In the genomic region with DNA sequence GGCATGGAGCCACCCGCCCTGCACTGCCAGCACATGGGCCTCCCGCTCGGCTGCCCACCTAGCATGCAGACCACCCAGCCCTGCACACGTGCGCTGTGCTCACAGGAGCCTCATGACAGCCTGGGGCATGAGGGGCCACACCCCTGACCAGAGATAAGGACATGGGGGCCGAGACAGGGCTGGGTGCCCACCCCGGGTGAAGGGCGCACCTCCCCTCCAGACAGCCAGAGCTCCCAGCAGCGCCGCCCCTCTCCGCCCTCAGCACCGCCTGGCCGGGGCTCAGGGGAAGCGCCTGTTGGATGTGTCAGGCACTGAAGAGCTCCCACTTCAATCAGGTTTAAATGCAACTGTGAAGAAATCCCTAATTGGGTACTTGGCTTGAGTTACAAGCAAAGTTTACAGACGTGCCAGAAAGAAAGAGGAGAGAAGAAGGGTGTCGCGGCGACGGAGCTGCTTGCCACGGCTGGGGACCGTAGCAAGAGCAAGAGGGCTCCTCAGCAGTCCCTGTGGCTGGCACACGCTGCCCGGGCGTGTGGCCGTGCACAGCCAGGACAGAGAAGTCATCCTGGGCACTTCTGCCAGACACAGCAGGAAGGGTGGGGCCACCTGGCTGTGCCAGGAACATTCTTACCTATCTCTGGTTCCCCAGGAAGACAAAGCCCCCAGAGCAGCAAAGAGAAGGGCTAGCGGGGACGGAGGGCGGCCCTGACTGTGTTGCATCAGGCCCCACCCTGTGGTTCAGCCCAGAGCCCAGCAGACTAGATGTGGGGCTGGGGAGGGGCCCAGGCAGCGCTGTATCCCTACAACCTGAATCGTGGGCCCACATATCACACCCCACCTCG, we compare ENCODE assay signal across 22 cellular contexts.
DNase-seq lines count a peak whose midpoint lies in the region; ATAC-seq, FAIRE-seq and TF ChIP-seq lines count a peak whose summit lies in the region.
"Had no signal": no experiment of that assay in that cellular context is flagged by ENCODE, and none has a peak within 500 bp of the region (broad histone marks: within the 10 kb centered on the region; RNA-seq: fewer than 3 reads in every experiment).

No MANE protein-coding gene starts in this region.

- dilution Hi-C loops in keratinocyte (cut with MboI; ENCODE audit: extremely low pct_ligation_motif_present, low sequenced_read_pairs), result no loop called here

- H3K79me1 ChIP-seq in trophoblast cell (ENCODE audit: low read length), result no peaks in the 10 kb centered on the region

- no peak overlapping the region for H3K14ac ChIP-seq in trophoblast cell (ENCODE audit: low read length)

- H3K27me3 ChIP-seq in BLaER1 treated with 17β-estradiol and CSF1 and Interleukin-3, amounts not matched to agents 10 nM and 100 nM, result peaks cover 0 to 16% (median 0%) of the 10 kb centered on the region in 11 experiments; a peak in 4 of 22 replicates
- H3K27me3 ChIP-seq in GM23248 (replicated peaks; ENCODE audit: insufficient read depth), result no peaks in the 10 kb centered on the region
- no peaks in the 10 kb centered on the region for H3K27me3 ChIP-seq in keratinocyte (ENCODE audit: control insufficient read depth, extremely low read depth, insufficient read depth, low read length)
- H3K27me3 ChIP-seq in dorsolateral prefrontal cortex, result no peaks in the 10 kb centered on the region
- no peaks in the 10 kb centered on the region for H3K27me3 ChIP-seq in trophoblast cell (ENCODE audit: insufficient read depth, low read length)
- H3K27me3 ChIP-seq: BE2C, body of pancreas, esophagus muscularis mucosa, pancreas, SJSA1 had no signal

- H3K9me1 ChIP-seq in keratinocyte (ENCODE audit: control insufficient read depth, extremely low read depth, insufficient read depth, low read length), result no peaks in the 10 kb centered on the region

- peaks cover 23% of the 10 kb centered on the region for H3K4me1 Mint-ChIP-seq in mesothelial cell of epicardium

- no peaks in the 10 kb centered on the region for H3K27me3 Mint-ChIP-seq in mesothelial cell of epicardium (ENCODE audit: low read depth)

- no peaks in the 10 kb centered on the region for H3K9me3 ChIP-seq in BLaER1 treated with 17β-estradiol and CSF1 and Interleukin-3, amounts not matched to agents 10 nM and 100 nM (replicated peaks in 1 of 11)
- H3K9me3 ChIP-seq in GM23248 (ENCODE audit: low read depth), result no peaks in the 10 kb centered on the region
- H3K9me3 ChIP-seq in keratinocyte (ENCODE audit: control insufficient read depth, low read depth, low read length), result no peaks in the 10 kb centered on the region
- H3K9me3 ChIP-seq in trophoblast cell (ENCODE audit: insufficient read depth, low read depth, low read length), result peaks cover 4% of the 10 kb centered on the region
- H3K9me3 ChIP-seq: BE2C, body of pancreas, esophagus muscularis mucosa, pancreas, SJSA1 had no signal

- H4K8ac ChIP-seq in trophoblast cell (ENCODE audit: low read depth, low read length), result no peak overlapping the region

- no peaks in the 10 kb centered on the region for H3K9me3 Mint-ChIP-seq in mesothelial cell of epicardium
- H3K9me3 Mint-ChIP-seq: activated naive CD4-positive, alpha-beta T cell treated with anti-CD3 and anti-CD28 coated beads for 36 hours had no signal

- FAIRE-seq in keratinocyte (lab: Jason Lieb, UNC), result peak; percentile 9
- FAIRE-seq: pancreas had no signal

- no peak overlapping the region for H2AK5ac ChIP-seq in trophoblast cell (ENCODE audit: low read length)

- no peak overlapping the region; a peak in 1 of 22 replicates for H3K9ac ChIP-seq in BLaER1 treated with 17β-estradiol and CSF1 and Interleukin-3, amounts not matched to agents 10 nM and 100 nM
- H3K9ac ChIP-seq in GM23248 (no peak overlapping the region), keratinocyte (ENCODE audit: control insufficient read depth, extremely low read depth, insufficient read depth, low read length) (no peak overlapping the region), trophoblast cell (ENCODE audit: low read length) (no peak overlapping the region)

- TF ChIP-seq CTCF in keratinocyte (optimal IDR thresholded peaks at IDR 0.05 in 1 of 3, IDR thresholded peaks at IDR 0.05 in 1 of 3, conservative IDR thresholded peaks at IDR 0.05 in 1 of 3; ENCODE audit: extremely low read depth in 1 of 3, insufficient read depth in 2 of 3, low read length in 3 of 3) (no peak), dorsolateral prefrontal cortex (IDR thresholded peaks at IDR 0.05 in 54 of 56, conservative IDR thresholded peaks at IDR 0.05 in 2 of 56; ENCODE audit: low read depth in 1 of 56, partially characterized antibody in 56 of 56) (no peak), mesothelial cell of epicardium (IDR thresholded peaks at IDR 0.05; ENCODE audit: unreplicated experiment) (no peak)

- H4K20me1 ChIP-seq in BLaER1 treated with 17β-estradiol and CSF1 and Interleukin-3, amounts not matched to agents 10 nM and 100 nM, result peaks cover 82 to 100% (median 96%) of the 10 kb centered on the region in 11 experiments
- H4K20me1 ChIP-seq in GM23248 (ENCODE audit: insufficient read depth), result no peaks in the 10 kb centered on the region
- no peaks in the 10 kb centered on the region for H4K20me1 ChIP-seq in keratinocyte (ENCODE audit: control insufficient read depth, extremely low read depth, insufficient read depth, low read length)

- H2BK12ac ChIP-seq in trophoblast cell (ENCODE audit: low read length), result no peak overlapping the region

- no peak for ATAC-seq in GM18858 (IDR thresholded peaks at IDR 0.05; ENCODE audit: unreplicated experiment)
- ATAC-seq: body of pancreas, left colon, pancreas had no signal

- no peak overlapping the region for H3K27ac ChIP-seq in BLaER1 treated with 17β-estradiol and CSF1 and Interleukin-3, amounts not matched to agents 10 nM and 100 nM
- no peak overlapping the region for H3K27ac ChIP-seq in GM23248
- no peak overlapping the region for H3K27ac ChIP-seq in keratinocyte (ENCODE audit: control insufficient read depth, insufficient read depth, low read length)
- no peak overlapping the region for H3K27ac ChIP-seq in dorsolateral prefrontal cortex
- H3K27ac ChIP-seq in trophoblast cell (ENCODE audit: low read depth, low read length), result no peak overlapping the region
- H3K27ac ChIP-seq: body of pancreas, esophagus muscularis mucosa, HL-60, pancreas, SJSA1 had no signal

- no peak overlapping the region for H3K23ac ChIP-seq in trophoblast cell (ENCODE audit: low read length)

- in situ Hi-C loops in GM23248 (cut with MboI), result no loop called here

- H3K4ac ChIP-seq in trophoblast cell (ENCODE audit: low read depth, low read length), result no peak overlapping the region

- peaks cover 74 to 95% (median 86%) of the 10 kb centered on the region in 10 experiments for H3K4me1 ChIP-seq in BLaER1 treated with 17β-estradiol and CSF1 and Interleukin-3, amounts not matched to agents 10 nM and 100 nM
- H3K4me1 ChIP-seq in GM23248 (ENCODE audit: insufficient read depth) (peaks cover 26% of the 10 kb centered on the region), keratinocyte (ENCODE audit: control insufficient read depth, extremely low read depth, insufficient read depth, low read length) (peaks cover 11% of the 10 kb centered on the region), trophoblast cell (ENCODE audit: control insufficient read depth in 1 of 2, insufficient read depth in 2 of 2, low read length in 2 of 2) (peaks cover 0 to 2% of the 10 kb centered on the region in 2 experiments)

- H3K4me3 ChIP-seq in BLaER1 treated with 17β-estradiol and CSF1 and Interleukin-3, amounts not matched to agents 10 nM and 100 nM, result no peak overlapping the region
- H3K4me3 ChIP-seq in GM23248 (no peak overlapping the region), keratinocyte (ENCODE audit: control insufficient read depth in 2 of 3, extremely low read depth in 1 of 3, insufficient read depth in 2 of 3, low read depth in 1 of 3, low read length in 3 of 3) (no peak overlapping the region), dorsolateral prefrontal cortex (no peak overlapping the region), trophoblast cell (ENCODE audit: low read depth, low read length) (no peak overlapping the region)
- H3K4me3 ChIP-seq: body of pancreas, esophagus muscularis mucosa, pancreas, SJSA1, skin epidermis had no signal

- intact Hi-C loops in dorsolateral prefrontal cortex (cut with DNase I), result loop anchor here in 1 of 2 donors (5.0 kb wide), 1 partner anchor 190 kb away; no protein-coding TSS in a partner anchor

- H3K27ac Mint-ChIP-seq in mesothelial cell of epicardium, result no peak overlapping the region
- H3K27ac Mint-ChIP-seq: activated naive CD4-positive, alpha-beta T cell treated with anti-CD3 and anti-CD28 coated beads for 36 hours had no signal

- no peak overlapping the region for H3K4me3 Mint-ChIP-seq in mesothelial cell of epicardium
- H3K4me3 Mint-ChIP-seq: activated naive CD4-positive, alpha-beta T cell treated with anti-CD3 and anti-CD28 coated beads for 36 hours had no signal

- H3K18ac ChIP-seq in trophoblast cell (ENCODE audit: low read length), result no peak overlapping the region

- peaks cover 0 to 38% (median 6%) of the 10 kb centered on the region in 11 experiments; a peak in 6 of 22 replicates for H3K36me3 ChIP-seq in BLaER1 treated with 17β-estradiol and CSF1 and Interleukin-3, amounts not matched to agents 10 nM and 100 nM
- H3K36me3 ChIP-seq in GM23248 (ENCODE audit: low read depth) (no peaks in the 10 kb centered on the region), keratinocyte (ENCODE audit: control insufficient read depth in 2 of 2, extremely low read depth in 1 of 2, insufficient read depth in 2 of 2, low read length in 2 of 2) (peaks cover 0 to 3% of the 10 kb centered on the region in 2 experiments), trophoblast cell (ENCODE audit: control insufficient read depth in 1 of 2, insufficient read depth in 2 of 2, low read length in 2 of 2) (peaks cover 0 to under 1% of the 10 kb centered on the region in 2 experiments)
- H3K36me3 ChIP-seq: BE2C, pancreas, SJSA1 had no signal

- H2AFZ ChIP-seq in GM23248, result no peak overlapping the region
- H2AFZ ChIP-seq in keratinocyte (ENCODE audit: control insufficient read depth, low read length), result no peak overlapping the region
- no peak overlapping the region for H2AFZ ChIP-seq in trophoblast cell (ENCODE audit: insufficient read depth, low read length, poor library complexity)

- H3K79me2 ChIP-seq in GM23248 (ENCODE audit: insufficient read depth) (no peaks in the 10 kb centered on the region), keratinocyte (ENCODE audit: control insufficient read depth, insufficient read depth, low read length) (no peaks in the 10 kb centered on the region), trophoblast cell (ENCODE audit: control insufficient read depth, insufficient read depth, low read length, poor library complexity) (no peaks in the 10 kb centered on the region)

- no peak overlapping the region for H4K91ac ChIP-seq in trophoblast cell (ENCODE audit: low read depth, low read length)

- no peak overlapping the region for H4K12ac ChIP-seq in trophoblast cell (ENCODE audit: low read depth, low read length)

- peaks cover 3% of the 10 kb centered on the region for H3K36me3 Mint-ChIP-seq in mesothelial cell of epicardium

- WGBS in GM23248 (ENCODE audit: low coverage in 1 of 2, low lambda C conversion rate in 2 of 2, missing lambda C conversion rate in 2 of 2), 2 experiments, result 41% methylated on average over 30 to 31 of the region's 31 CpGs
- no CpG with 5 or more reads among the region's 31 CpGs for WGBS in trophoblast cell (ENCODE audit: extremely low coverage, insufficient coverage, insufficient read length)

- DNase-seq in GM23248, result peak; percentile 73
- peak; percentile 70 for DNase-seq in astrocyte of the hippocampus (ENCODE audit: low read depth, low spot score)
- DNase-seq in keratinocyte (ENCODE audit: low read depth, low spot score), result no peak
- no peak for DNase-seq in dorsolateral prefrontal cortex
- DNase-seq in trophoblast cell, result no peak
- DNase-seq in mesothelial cell of epicardium (ENCODE audit: low spot score in 2 of 2, unreplicated experiment in 2 of 2), result no peak
- DNase-seq: activated CD8-positive, alpha-beta memory T cell treated with anti-CD3 and anti-CD28 coated beads, Interleukin-2, amount 50 U/mL, for 48 hours; activated naive CD4-positive, alpha-beta T cell treated with anti-CD3 and anti-CD28 coated beads for 36 hours; BE2C; body of pancreas; DMS53; KBM-7; left colon; NCI-H1092; T1000 had no signal

- peak overlapping the region in 6 of 11 experiments; percentile 12 to 99 (median 86); a peak in 8 of 22 replicates for H3K4me2 ChIP-seq in BLaER1 treated with 17β-estradiol and CSF1 and Interleukin-3, amounts not matched to agents 10 nM and 100 nM
- peak overlapping the region; percentile 7 for H3K4me2 ChIP-seq in GM23248 (ENCODE audit: unreplicated experiment)
- H3K4me2 ChIP-seq in keratinocyte (ENCODE audit: control insufficient read depth, extremely low read depth, insufficient read depth, low read depth, low read length), result peak overlapping the region; percentile 51
- no peak overlapping the region for H3K4me2 ChIP-seq in trophoblast cell (ENCODE audit: low read length)

- H3K9me2 ChIP-seq in GM23248 (ENCODE audit: insufficient read depth), result no peaks in the 10 kb centered on the region

- H2BK120ac ChIP-seq in trophoblast cell (ENCODE audit: insufficient read depth, low read length, poor library complexity), result no peak overlapping the region

- peaks cover 7% of the 10 kb centered on the region for H3F3A ChIP-seq in GM23248 (ENCODE audit: insufficient read depth)

- no peak overlapping the region for H2BK5ac ChIP-seq in trophoblast cell (ENCODE audit: low read depth, low read length, poor library complexity)

Comparison
In these comparisons a context has a peak if more than half of its experiments do, and no peak if none do; other contexts are left out.
1. DNase-seq: peak in GM23248 (single experiment) and astrocyte of the hippocampus (single experiment); none in keratinocyte (single experiment), dorsolateral prefrontal cortex (0 of 10), trophoblast cell (0 of 2) and mesothelial cell of epicardium (0 of 2).